In the genomic region with DNA sequence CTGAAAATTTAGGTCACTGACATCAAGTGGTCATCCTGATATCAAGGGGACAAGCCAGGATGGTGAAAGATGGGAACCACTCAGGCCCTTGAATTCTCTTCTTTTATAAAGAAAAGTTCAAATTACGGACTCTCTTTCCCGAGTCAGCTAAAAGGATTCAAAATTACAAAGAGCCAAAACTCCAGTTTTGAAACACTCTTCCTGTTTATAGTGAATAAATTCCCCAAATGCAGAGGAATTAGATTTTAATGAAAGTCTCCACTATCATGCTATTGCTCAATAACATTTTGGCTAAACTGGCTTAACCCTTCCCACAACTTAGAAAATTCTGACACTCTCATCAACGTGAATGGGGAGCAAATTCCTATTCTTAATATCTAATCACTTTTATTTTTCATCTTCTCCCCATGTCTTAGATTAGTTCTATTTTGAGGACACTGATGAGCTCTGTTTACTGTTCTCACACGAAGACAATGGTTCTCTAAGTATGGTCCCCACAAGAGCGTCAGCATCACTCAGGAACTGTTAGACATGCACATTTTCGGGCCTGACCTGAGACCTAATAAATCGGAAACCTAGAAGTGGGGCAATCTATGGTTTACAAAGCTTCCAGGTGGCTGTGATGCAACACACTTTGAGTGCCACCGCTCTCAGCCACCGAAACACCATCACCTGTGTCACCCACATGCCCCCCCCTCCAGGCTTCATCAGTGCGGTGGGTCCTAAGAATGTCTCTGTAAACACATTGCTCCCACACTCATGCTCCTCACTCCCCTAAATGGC, we compare ENCODE assay signal across 26 cellular contexts.
A peak's percentile ranks its signal among the peaks of the same experiment; 100 is the strongest.
DNase-seq lines count a peak whose midpoint lies in the region; ATAC-seq, FAIRE-seq and TF ChIP-seq lines count a peak whose summit lies in the region.
"Had no signal": no experiment of that assay in that cellular context is flagged by ENCODE, and none has a peak within 500 bp of the region (broad histone marks: within the 10 kb centered on the region; RNA-seq: fewer than 3 reads in every experiment).

No MANE protein-coding gene starts in this region.

- H3K4me3 ChIP-seq in KMS-11 (IDR thresholded peaks at IDR 0.05; ENCODE audit: insufficient read depth, low read depth, low read length) (no peak overlapping the region), H1 (ENCODE audit: extremely low read depth in 1 of 4, insufficient read depth in 2 of 4, low read depth in 3 of 4, low read length in 4 of 4) (no peak overlapping the region), gastrocnemius medialis (no peak overlapping the region), upper lobe of right lung (no peak overlapping the region), PC-9 (no peak overlapping the region)
- H3K4me3 ChIP-seq: BLaER1 treated with 17β-estradiol and CSF1 and Interleukin-3, amounts not matched to agents 10 nM and 100 nM; psoas muscle; uterus had no signal

- H3K9ac ChIP-seq in KMS-11: no peak overlapping the region; the same call in 1 of the 2 replicates
- H3K9ac ChIP-seq in H1 (replicated peaks in 1 of 4; ENCODE audit: extremely low read depth in 1 of 4, low read depth in 3 of 4, low read length in 3 of 4): no peak overlapping the region
- H3K9ac ChIP-seq: BLaER1 treated with 17β-estradiol and CSF1 and Interleukin-3, amounts not matched to agents 10 nM and 100 nM had no signal

- CTCF ChIA-PET in H1 (lab: Charles Lee; ENCODE audit: partially characterized antibody) (interaction anchor here (1.5 kb wide), 1 partner anchor 13 kb away, joined by 3 read pairs; no protein-coding TSS in a partner anchor), PC-9 (lab: Charles Lee) (no interaction called here)

- H2AK5ac ChIP-seq in H1 (ENCODE audit: low read depth, low read length): no peak overlapping the region

- H3K27me3 ChIP-seq in KMS-11 (ENCODE audit: insufficient read depth, low read depth): no peaks in the 10 kb centered on the region
- H3K27me3 ChIP-seq in H1 (replicated peaks in 1 of 4; ENCODE audit: control insufficient read depth in 3 of 4, extremely low read depth in 1 of 4, insufficient read depth in 3 of 4, low read length in 3 of 4): no peaks in the 10 kb centered on the region
- H3K27me3 ChIP-seq in gastrocnemius medialis: no peaks in the 10 kb centered on the region
- H3K27me3 ChIP-seq in upper lobe of right lung: no peaks in the 10 kb centered on the region
- H3K27me3 ChIP-seq in PC-9 (ENCODE audit: insufficient read depth, low read depth): no peaks in the 10 kb centered on the region
- H3K27me3 ChIP-seq: BLaER1 treated with 17β-estradiol and CSF1 and Interleukin-3, amounts not matched to agents 10 nM and 100 nM; uterus had no signal

- TF ChIP-seq POLR2A in H1 (IDR thresholded peaks at IDR 0.05; ENCODE audit: control extremely low read depth in 1 of 2, low read depth in 2 of 2, low read length in 2 of 2) (no peak), gastrocnemius medialis (IDR thresholded peaks at IDR 0.05) (no peak)

- H3K4me2 ChIP-seq in KMS-11 (peak overlapping the region; percentile 41), H1 (ENCODE audit: insufficient read depth in 1 of 2, low read depth in 2 of 2, low read length in 2 of 2) (no peak overlapping the region), PC-9 (no peak overlapping the region)

- no peaks in the 10 kb centered on the region for H3K79me1 ChIP-seq in H1 (ENCODE audit: low read depth, low read length)

- H4K20me1 ChIP-seq in KMS-11 (ENCODE audit: insufficient read depth) (no peaks in the 10 kb centered on the region), H1 (replicated peaks in 1 of 2; ENCODE audit: control insufficient read depth in 1 of 2, insufficient read depth in 2 of 2, low read length in 2 of 2) (peaks cover 0 to 6% of the 10 kb centered on the region in 2 experiments), PC-9 (ENCODE audit: insufficient read depth) (no peaks in the 10 kb centered on the region)
- H4K20me1 ChIP-seq: BLaER1 treated with 17β-estradiol and CSF1 and Interleukin-3, amounts not matched to agents 10 nM and 100 nM had no signal

- no peaks in the 10 kb centered on the region for H3F3A ChIP-seq in PC-9 (ENCODE audit: insufficient read depth, low read depth)

- H2BK5ac ChIP-seq in H1 (ENCODE audit: low read depth, low read length): no peak overlapping the region

- TF ChIP-seq CTCF in KMS-11 (conservative IDR thresholded peaks at IDR 0.05; ENCODE audit: low read depth, low read length) (no peak), H1 (IDR thresholded peaks at IDR 0.05; ENCODE audit: control extremely low read depth in 1 of 3, insufficient read depth in 1 of 3, low read depth in 1 of 3, low read length in 3 of 3) (no peak), gastrocnemius medialis (IDR thresholded peaks at IDR 0.05 in 4 of 5, conservative IDR thresholded peaks at IDR 0.05 in 1 of 5) (no peak), upper lobe of right lung (IDR thresholded peaks at IDR 0.05) (no peak), PC-9 (conservative IDR thresholded peaks at IDR 0.05) (no peak)

- no TSS peak for BruUV-seq in PC-9 (replicated peaks; lab: Mats Ljungman, UMichigan)

- H3K14ac ChIP-seq in H1 (ENCODE audit: insufficient read length): no peak overlapping the region

- FAIRE-seq in H1 (lab: Jason Lieb, UNC): no peak
- FAIRE-seq: small intestine had no signal

- no peak overlapping the region for H2BK12ac ChIP-seq in H1 (ENCODE audit: low read depth, low read length)

- POLR2A ChIA-PET in H1 (lab: Charles Lee; ENCODE audit: partially characterized antibody) (no interaction called here), PC-9 (lab: Charles Lee; ENCODE audit: unreplicated experiment) (no interaction called here)

- H3K4me1 ChIP-seq in KMS-11 (ENCODE audit: low read depth, poor library complexity, severe bottlenecking) (peaks cover 70% of the 10 kb centered on the region), H1 (replicated peaks in 1 of 4; ENCODE audit: control insufficient read depth in 3 of 4, insufficient read depth in 4 of 4, low read length in 3 of 4) (no peaks in the 10 kb centered on the region), gastrocnemius medialis (no peaks in the 10 kb centered on the region), upper lobe of right lung (no peaks in the 10 kb centered on the region), PC-9 (replicated peaks; ENCODE audit: insufficient read depth) (no peaks in the 10 kb centered on the region)
- H3K4me1 ChIP-seq: psoas muscle, uterus had no signal

- no peak overlapping the region for H4K5ac ChIP-seq in H1 (ENCODE audit: insufficient read length, low read depth, low read length)

- no peaks in the 10 kb centered on the region for H3K9me2 ChIP-seq in PC-9 (ENCODE audit: insufficient read depth)

- in situ Hi-C loops in gastrocnemius medialis (cut with MboI; ENCODE audit: low sequenced_read_pairs in 4 of 4): no loop called here

- H3K18ac ChIP-seq in H1 (ENCODE audit: extremely low read depth, low read length): no peak overlapping the region

- peak overlapping the region; percentile 43; the same call in 1 of the 2 replicates for H3K27ac ChIP-seq in KMS-11
- H3K27ac ChIP-seq in H1 (ENCODE audit: low read depth, low read length): no peak overlapping the region
- peak overlapping the region; percentile 29 to 52 (median 34) for H3K27ac ChIP-seq in gastrocnemius medialis
- H3K27ac ChIP-seq in upper lobe of right lung: no peak overlapping the region
- H3K27ac ChIP-seq in PC-9: no peak overlapping the region
- H3K27ac ChIP-seq: psoas muscle, uterus had no signal

- no peak overlapping the region for H4K8ac ChIP-seq in H1 (ENCODE audit: extremely low read depth, insufficient read depth, low read length)

- intact Hi-C loops in gastrocnemius medialis (cut with DNase I; ENCODE audit: low total_unique reads) (no loop called here), upper lobe of right lung (cut with DNase I) (no loop called here), PC-9 (cut with micrococcal nuclease; ENCODE audit: unreplicated experiment) (no loop called here)

- H4K91ac ChIP-seq in H1 (replicated peaks; ENCODE audit: insufficient read length, low read length): no peak overlapping the region

- H3K36me3 ChIP-seq in KMS-11 (ENCODE audit: insufficient read depth): no peaks in the 10 kb centered on the region
- H3K36me3 ChIP-seq in H1 (ENCODE audit: control insufficient read depth in 2 of 4, insufficient read depth in 4 of 4, low read length in 3 of 4): no peaks in the 10 kb centered on the region; a peak in 1 of 8 replicates
- H3K36me3 ChIP-seq in gastrocnemius medialis: no peaks in the 10 kb centered on the region
- H3K36me3 ChIP-seq in upper lobe of right lung: no peaks in the 10 kb centered on the region
- no peaks in the 10 kb centered on the region for H3K36me3 ChIP-seq in PC-9 (ENCODE audit: low read depth)
- H3K36me3 ChIP-seq: BLaER1 treated with 17β-estradiol and CSF1 and Interleukin-3, amounts not matched to agents 10 nM and 100 nM; uterus had no signal

- no peak overlapping the region for H3K23ac ChIP-seq in H1 (ENCODE audit: insufficient read length)

- no peaks in the 10 kb centered on the region for H3K9me3 ChIP-seq in H1 (ENCODE audit: insufficient read depth in 2 of 2, low read depth in 1 of 2, low read length in 1 of 2)
- H3K9me3 ChIP-seq in gastrocnemius medialis: no peaks in the 10 kb centered on the region
- H3K9me3 ChIP-seq in upper lobe of right lung: no peaks in the 10 kb centered on the region
- no peaks in the 10 kb centered on the region for H3K9me3 ChIP-seq in PC-9 (ENCODE audit: insufficient read depth, low read depth)
- H3K9me3 ChIP-seq: BLaER1 treated with 17β-estradiol and CSF1 and Interleukin-3, amounts not matched to agents 10 nM and 100 nM; psoas muscle; uterus had no signal

- no peak for TF ChIP-seq RAD21 in H1 (IDR thresholded peaks at IDR 0.05 in 1 of 2, conservative IDR thresholded peaks at IDR 0.05 in 1 of 2; ENCODE audit: low read depth in 2 of 2, low read length in 2 of 2)

- H3K56ac ChIP-seq in H1 (replicated peaks; ENCODE audit: insufficient read length, low read depth, low read length): no peak overlapping the region

- ATAC-seq in gastrocnemius medialis (peak in 1 of 2 donors; percentile 39), upper lobe of right lung (no peak), GM21381 (IDR thresholded peaks at IDR 0.05; ENCODE audit: unreplicated experiment) (no peak)
- ATAC-seq: activated CD4-positive, alpha-beta T cell treated with anti-CD3 and anti-CD28 coated beads for 36 hours; activated T-helper 17 cell treated with anti-CD3 and anti-CD28 coated beads, Interleukin-2, amount 50 U/mL, for 72 hours had no signal

- H3K79me2 ChIP-seq in KMS-11 (ENCODE audit: insufficient read depth, low read depth) (no peaks in the 10 kb centered on the region), H1 (ENCODE audit: control insufficient read depth in 1 of 2, insufficient read depth in 2 of 2, low read length in 2 of 2) (peaks cover 0 to 3% of the 10 kb centered on the region in 2 experiments; a peak in 2 of 4 replicates), PC-9 (ENCODE audit: low read depth) (no peaks in the 10 kb centered on the region)

- no peak overlapping the region for H3K4ac ChIP-seq in H1 (replicated peaks; ENCODE audit: insufficient read length, low read depth, low read length)

- no peak overlapping the region for H2AFZ ChIP-seq in KMS-11 (ENCODE audit: low read depth)
- H2AFZ ChIP-seq in H1 (ENCODE audit: low read length): no peak overlapping the region
- H2AFZ ChIP-seq in PC-9: no peak overlapping the region

- no peak for DNase-seq in H1 (ENCODE audit: low read depth in 1 of 2, low spot score in 2 of 2)
- DNase-seq in islet precursor cell: peak; percentile 13
- no peak for DNase-seq in gastrocnemius medialis
- DNase-seq in upper lobe of right lung: no peak
- DNase-seq in PC-9: no peak
- no peak for DNase-seq in NCI-H1092 treated with DMSO at 0.1 percent for 48 hours (lab: John Stamatoyannopoulos, UW)
- DNase-seq: activated CD4-positive, alpha-beta T cell treated with anti-CD3 and anti-CD28 coated beads for 36 hours; activated naive CD8-positive, alpha-beta T cell treated with anti-CD3 and anti-CD28 coated beads, Interleukin-2, amount 10 ng/mL, durations not matched to agents 7 days and 5 days; cerebellar nuclear complex; DND-41; foreskin fibroblast; H7; hypothalamus; Kasumi-1; MV-4-11; NCI-H1694; NCI-H2171; NCI-H524 treated with DMSO at 0.1 percent for 48 hours; small intestine; stimulated activated CD4-positive, alpha-beta T cell treated with anti-CD3 and anti-CD28 coated beads, Interleukin-2, amount 100 ng/mL, for 24 hours; uterus had no signal

- H2BK120ac ChIP-seq in H1 (replicated peaks; ENCODE audit: low read depth, low read length): no peak overlapping the region

- TF ChIP-seq EP300 in H1 (IDR thresholded peaks at IDR 0.05; ENCODE audit: borderline replicate concordance in 1 of 2, low read depth in 2 of 2, low read length in 2 of 2): no peak

- 92% methylated on average over 10 of the region's 10 CpGs; no CpG with 5 or more reads in 1 of the 2 experiments for WGBS in H1 (ENCODE audit: extremely low coverage in 1 of 2, insufficient coverage in 1 of 2, insufficient read length in 1 of 2, insufficient replicate concordance in 2 of 2, low coverage in 1 of 2, low lambda C conversion rate in 2 of 2, missing lambda C conversion rate in 1 of 2), 2 experiments

- no peak overlapping the region for H2BK20ac ChIP-seq in H1 (ENCODE audit: low read length)

- H3K23me2 ChIP-seq in H1 (ENCODE audit: low read depth, low read length): no peaks in the 10 kb centered on the region; the same call in 1 of the 2 replicates

- H2BK15ac ChIP-seq in H1 (ENCODE audit: low read length): no peak overlapping the region

Comparison
In these comparisons a context has a peak if more than half of its experiments do, and no peak if none do; other contexts are left out.
1. H3K27ac ChIP-seq: peak in KMS-11 (single experiment) and gastrocnemius medialis (4 of 4); none in H1 (single experiment), upper lobe of right lung (single experiment) and PC-9 (single experiment).